ENCODE assay signal across 23 cellular contexts in the genomic region with DNA sequence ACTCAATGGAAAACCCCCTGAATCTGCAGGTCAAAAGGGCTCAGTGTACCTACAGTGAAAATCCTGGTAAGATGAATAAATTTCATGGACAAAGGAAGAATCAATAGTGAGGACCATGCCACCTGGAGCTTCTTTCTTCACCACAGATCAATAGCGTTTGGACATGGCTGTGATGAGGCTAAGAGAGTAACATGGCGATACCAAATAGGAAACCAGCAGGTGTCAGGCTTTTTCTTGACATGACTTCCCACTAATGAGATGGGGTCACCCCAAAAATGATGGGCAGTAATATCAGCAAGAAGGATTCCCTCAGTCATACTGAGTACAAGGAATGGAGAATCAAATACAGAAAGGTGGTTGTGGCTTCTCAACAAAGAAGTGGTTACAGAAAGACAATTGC.
A peak's percentile ranks its signal among the peaks of the same experiment; 100 is the strongest.
DNase-seq lines count a peak whose midpoint lies in the region; ATAC-seq, FAIRE-seq and TF ChIP-seq lines count a peak whose summit lies in the region.
"Had no signal": no experiment of that assay in that cellular context is flagged by ENCODE, and none has a peak within 500 bp of the region (broad histone marks: within the 10 kb centered on the region; RNA-seq: fewer than 3 reads in every experiment).

No MANE protein-coding gene starts in this region.

- H2BK5ac ChIP-seq in H1 (ENCODE audit: low read depth, low read length) = no peak overlapping the region
- no peak overlapping the region for H2BK5ac ChIP-seq in mesenchymal stem cell (ENCODE audit: low read depth, low read length, poor library complexity, severe bottlenecking)

- H3K56ac ChIP-seq in H1 (replicated peaks; ENCODE audit: insufficient read length, low read depth, low read length) = no peak overlapping the region

- peaks cover 5% of the 10 kb centered on the region for H3K36me3 Mint-ChIP-seq in GM23338 (ENCODE audit: low read depth)
- H3K36me3 Mint-ChIP-seq: CD14-positive monocyte; CD4-positive, alpha-beta memory T cell had no signal

- H3K4me2 ChIP-seq in GM23338 (no peak overlapping the region), H1 (ENCODE audit: insufficient read depth in 1 of 2, low read depth in 2 of 2, low read length in 2 of 2) (no peak overlapping the region), mesenchymal stem cell (ENCODE audit: low read length, poor library complexity, severe bottlenecking) (no peak overlapping the region)
- H3K4me2 ChIP-seq: A549 had no signal

- H3K4me1 Mint-ChIP-seq in GM23338 = peaks cover 2% of the 10 kb centered on the region; the same call in 2 of the 3 replicates
- H3K4me1 Mint-ChIP-seq: CD14-positive monocyte; CD4-positive, alpha-beta memory T cell had no signal

- TF ChIP-seq CTCF in GM23338 (conservative IDR thresholded peaks at IDR 0.05; ENCODE audit: low read depth in 2 of 2) = peak; percentile 26 to 55
- TF ChIP-seq CTCF in H1 (IDR thresholded peaks at IDR 0.05; ENCODE audit: control extremely low read depth in 1 of 3, insufficient read depth in 1 of 3, low read depth in 1 of 3, low read length in 3 of 3) = peak in 1 of 3 experiments; percentile 5; a peak in 1 of 4 replicates

- TF ChIP-seq RAD21 in H1 (IDR thresholded peaks at IDR 0.05 in 1 of 2, conservative IDR thresholded peaks at IDR 0.05 in 1 of 2; ENCODE audit: low read depth in 2 of 2, low read length in 2 of 2) = peak in 1 of 2 experiments; percentile 32; a peak in 2 of 4 replicates

- H3K4ac ChIP-seq in H1 (replicated peaks; ENCODE audit: insufficient read length, low read depth, low read length) (no peak overlapping the region), mesenchymal stem cell (ENCODE audit: low read depth in 1 of 2, low read length in 2 of 2) (no peak overlapping the region)

- H4K20me1 ChIP-seq in GM23338 (replicated peaks; ENCODE audit: insufficient read depth) = no peaks in the 10 kb centered on the region
- H4K20me1 ChIP-seq in H1 (replicated peaks in 1 of 2; ENCODE audit: control insufficient read depth in 1 of 2, insufficient read depth in 2 of 2, low read length in 2 of 2) = no peaks in the 10 kb centered on the region

- peak; percentile 36 for FAIRE-seq in H1 (lab: Jason Lieb, UNC)
- FAIRE-seq: A549, GM12892, GM18507, HTR-8/SVneo, K562 had no signal

- no peak for TF ChIP-seq EP300 in H1 (IDR thresholded peaks at IDR 0.05; ENCODE audit: borderline replicate concordance in 1 of 2, low read depth in 2 of 2, low read length in 2 of 2)

- H3K9me3 ChIP-seq in H1 (ENCODE audit: insufficient read depth in 2 of 2, low read depth in 1 of 2, low read length in 1 of 2) (no peaks in the 10 kb centered on the region; a peak in 1 of 4 replicates), mesenchymal stem cell (ENCODE audit: control insufficient read depth, low read length) (peaks cover 8% of the 10 kb centered on the region)
- H3K9me3 ChIP-seq: A549 had no signal

- H3K23me2 ChIP-seq in H1 (ENCODE audit: low read depth, low read length) = no peaks in the 10 kb centered on the region; the same call in 1 of the 2 replicates

- H3K27ac ChIP-seq in GM23338 (ENCODE audit: low read depth) (no peak overlapping the region), H1 (ENCODE audit: low read depth, low read length) (no peak overlapping the region), mesenchymal stem cell (ENCODE audit: low read length, poor library complexity, severe bottlenecking) (no peak overlapping the region)
- H3K27ac ChIP-seq: 22Rv1, A549 had no signal

- H3K4me3 ChIP-seq in GM23338 (no peak overlapping the region), H1 (ENCODE audit: extremely low read depth in 1 of 4, insufficient read depth in 2 of 4, low read depth in 3 of 4, low read length in 4 of 4) (no peak overlapping the region), mesenchymal stem cell (ENCODE audit: insufficient read depth in 1 of 2, low read depth in 1 of 2, low read length in 2 of 2) (no peak overlapping the region)
- H3K4me3 ChIP-seq: A549, K562 had no signal

- H2AK5ac ChIP-seq in H1 (ENCODE audit: low read depth, low read length) = no peak overlapping the region
- H2AK5ac ChIP-seq in mesenchymal stem cell (ENCODE audit: low read length, severe bottlenecking) = no peak overlapping the region

- H3K18ac ChIP-seq in H1 (ENCODE audit: extremely low read depth, low read length) (no peak overlapping the region), mesenchymal stem cell (ENCODE audit: low read depth in 1 of 2, low read length in 2 of 2) (no peak overlapping the region)

- intact Hi-C loops in Right ventricle myocardium superior (cut with DNase I) = no loop called here

- TF ChIP-seq POLR2A in H1 (IDR thresholded peaks at IDR 0.05; ENCODE audit: control extremely low read depth in 1 of 2, low read depth in 2 of 2, low read length in 2 of 2) = no peak

- H2BK12ac ChIP-seq in H1 (ENCODE audit: low read depth, low read length) (no peak overlapping the region), mesenchymal stem cell (ENCODE audit: low read length in 2 of 2) (no peak overlapping the region)

- H3K27me3 ChIP-seq in GM23338 (ENCODE audit: insufficient read depth) (no peaks in the 10 kb centered on the region), H1 (replicated peaks in 1 of 4; ENCODE audit: control insufficient read depth in 3 of 4, extremely low read depth in 1 of 4, insufficient read depth in 3 of 4, low read length in 3 of 4) (no peaks in the 10 kb centered on the region), mesenchymal stem cell (ENCODE audit: control insufficient read depth in 1 of 2, insufficient read depth in 1 of 2, low read length in 2 of 2) (no peaks in the 10 kb centered on the region)

- H4K91ac ChIP-seq in H1 (replicated peaks; ENCODE audit: insufficient read length, low read length) (no peak overlapping the region), mesenchymal stem cell (ENCODE audit: low read length) (no peak overlapping the region)

- H3K27ac Mint-ChIP-seq in GM23338 = no peak overlapping the region
- H3K27ac Mint-ChIP-seq: CD14-positive monocyte; CD4-positive, alpha-beta memory T cell; HFFc6 had no signal

- H3K36me3 ChIP-seq in GM23338 (ENCODE audit: insufficient read depth) (no peaks in the 10 kb centered on the region), H1 (ENCODE audit: control insufficient read depth in 2 of 4, insufficient read depth in 4 of 4, low read length in 3 of 4) (no peaks in the 10 kb centered on the region), mesenchymal stem cell (ENCODE audit: control insufficient read depth in 1 of 2, insufficient read depth in 2 of 2, low read depth in 1 of 2, low read length in 2 of 2) (no peaks in the 10 kb centered on the region)

- H2BK120ac ChIP-seq in H1 (replicated peaks; ENCODE audit: low read depth, low read length) (no peak overlapping the region), mesenchymal stem cell (ENCODE audit: low read depth, low read length) (no peak overlapping the region)

- H3K9me2 ChIP-seq in GM23338 (ENCODE audit: insufficient read depth) = no peaks in the 10 kb centered on the region

- no peak overlapping the region for H2AFZ ChIP-seq in GM23338
- no peak overlapping the region for H2AFZ ChIP-seq in H1 (ENCODE audit: low read length)
- no peak overlapping the region for H2AFZ ChIP-seq in mesenchymal stem cell (ENCODE audit: low read depth, low read length)

- no peak overlapping the region for H2BK20ac ChIP-seq in H1 (ENCODE audit: low read length)

- no peak overlapping the region for H4K8ac ChIP-seq in H1 (ENCODE audit: extremely low read depth, insufficient read depth, low read length)
- no peak overlapping the region for H4K8ac ChIP-seq in mesenchymal stem cell (ENCODE audit: low read length)

- H3K9ac ChIP-seq in H1 (replicated peaks in 1 of 4; ENCODE audit: extremely low read depth in 1 of 4, low read depth in 3 of 4, low read length in 3 of 4) (no peak overlapping the region), mesenchymal stem cell (ENCODE audit: low read length) (no peak overlapping the region)

- no peak overlapping the region for H4K5ac ChIP-seq in H1 (ENCODE audit: insufficient read length, low read depth, low read length)

- 80% methylated on average over 2 of the region's 2 CpGs; no CpG with 5 or more reads in 1 of the 2 experiments for WGBS in H1 (ENCODE audit: extremely low coverage in 1 of 2, insufficient coverage in 1 of 2, insufficient read length in 1 of 2, insufficient replicate concordance in 2 of 2, low coverage in 1 of 2, low lambda C conversion rate in 2 of 2, missing lambda C conversion rate in 1 of 2), 2 experiments
- WGBS in mesenchymal stem cell = 68% methylated on average over 2 of the region's 2 CpGs

- H3K4me1 ChIP-seq in GM23338 (ENCODE audit: insufficient read depth) (no peaks in the 10 kb centered on the region), H1 (replicated peaks in 1 of 4; ENCODE audit: control insufficient read depth in 3 of 4, insufficient read depth in 4 of 4, low read length in 3 of 4) (peaks cover 0 to 2% (median 0%) of the 10 kb centered on the region in 4 experiments; a peak in 1 of 7 replicates), mesenchymal stem cell (ENCODE audit: control insufficient read depth, insufficient read depth, low read depth, low read length) (no peaks in the 10 kb centered on the region)
- H3K4me1 ChIP-seq: A549 had no signal

- no peak overlapping the region for H3K4me3 Mint-ChIP-seq in GM23338
- H3K4me3 Mint-ChIP-seq: CD14-positive monocyte; CD4-positive, alpha-beta memory T cell; HFFc6 had no signal

- no peak overlapping the region for H3K23ac ChIP-seq in H1 (ENCODE audit: insufficient read length)
- no peak overlapping the region for H3K23ac ChIP-seq in mesenchymal stem cell (ENCODE audit: low read length in 2 of 2)

- DNase-seq in GM23338 (ENCODE audit: low spot score) (peak; percentile 9), NCI-H146 treated with DMSO at 0.1 percent for 48 hours (lab: John Stamatoyannopoulos, UW; ENCODE audit: unreplicated experiment) (peak; percentile 78), H1 (ENCODE audit: low read depth in 1 of 2, low spot score in 2 of 2) (no peak), iPS-NIHi11 (ENCODE audit: low spot score) (peak; percentile 9), Right ventricle myocardium superior (no peak), mesenchymal stem cell (no peak)
- DNase-seq: AML-193; CD4-positive, alpha-beta memory T cell; DMS153; DMS79; GDM1; HFFc6; IMR-90 had no signal

- H3K14ac ChIP-seq in H1 (ENCODE audit: insufficient read length) = no peak overlapping the region
- H3K14ac ChIP-seq in mesenchymal stem cell (ENCODE audit: low read length in 2 of 2) = no peak overlapping the region

- peaks cover 13% of the 10 kb centered on the region for H3K9me3 Mint-ChIP-seq in GM23338

- H3K79me2 ChIP-seq in GM23338 (replicated peaks; ENCODE audit: insufficient read depth) (no peaks in the 10 kb centered on the region), H1 (ENCODE audit: control insufficient read depth in 1 of 2, insufficient read depth in 2 of 2, low read length in 2 of 2) (no peaks in the 10 kb centered on the region)

- H2BK15ac ChIP-seq in H1 (ENCODE audit: low read length) (no peak overlapping the region), mesenchymal stem cell (ENCODE audit: low read depth, poor library complexity, severe bottlenecking) (no peak overlapping the region)

- no peaks in the 10 kb centered on the region for H3F3A ChIP-seq in GM23338 (replicated peaks; ENCODE audit: low read depth)

- POLR2A ChIA-PET in H1 (lab: Charles Lee; ENCODE audit: partially characterized antibody) = no interaction called here

- H3K79me1 ChIP-seq in H1 (ENCODE audit: low read depth, low read length) = no peaks in the 10 kb centered on the region; the same call in 1 of the 2 replicates
- H3K79me1 ChIP-seq in mesenchymal stem cell (replicated peaks; ENCODE audit: low read length, poor library complexity, severe bottlenecking) = no peaks in the 10 kb centered on the region

- CTCF ChIA-PET in H1 (lab: Charles Lee; ENCODE audit: partially characterized antibody) = no interaction called here

- peaks cover 2% of the 10 kb centered on the region for H3K27me3 Mint-ChIP-seq in GM23338 (ENCODE audit: insufficient read depth, low read depth, poor library complexity)
- H3K27me3 Mint-ChIP-seq: CD4-positive, alpha-beta memory T cell had no signal

- ATAC-seq in GM23338 = peak; percentile 45
- ATAC-seq in HG02678 (IDR thresholded peaks at IDR 0.05; ENCODE audit: unreplicated experiment) = no peak
- ATAC-seq in Right ventricle myocardium superior (ENCODE audit: poor library complexity) = no peak
- ATAC-seq in HG03108 (IDR thresholded peaks at IDR 0.05; ENCODE audit: unreplicated experiment) = no peak
- ATAC-seq: A549, HCT116, K562 had no signal

Comparison
In these comparisons a context has a peak if more than half of its experiments do, and no peak if none do; other contexts are left out.
1. DNase-seq: peak in GM23338 (single experiment), NCI-H146 treated with DMSO at 0.1 percent for 48 hours (single experiment) and iPS-NIHi11 (single experiment); none in H1 (0 of 2), Right ventricle myocardium superior (single experiment) and mesenchymal stem cell (single experiment).